Comparison of ENCODE assay signal across 1 cellular context in the genomic region with DNA sequence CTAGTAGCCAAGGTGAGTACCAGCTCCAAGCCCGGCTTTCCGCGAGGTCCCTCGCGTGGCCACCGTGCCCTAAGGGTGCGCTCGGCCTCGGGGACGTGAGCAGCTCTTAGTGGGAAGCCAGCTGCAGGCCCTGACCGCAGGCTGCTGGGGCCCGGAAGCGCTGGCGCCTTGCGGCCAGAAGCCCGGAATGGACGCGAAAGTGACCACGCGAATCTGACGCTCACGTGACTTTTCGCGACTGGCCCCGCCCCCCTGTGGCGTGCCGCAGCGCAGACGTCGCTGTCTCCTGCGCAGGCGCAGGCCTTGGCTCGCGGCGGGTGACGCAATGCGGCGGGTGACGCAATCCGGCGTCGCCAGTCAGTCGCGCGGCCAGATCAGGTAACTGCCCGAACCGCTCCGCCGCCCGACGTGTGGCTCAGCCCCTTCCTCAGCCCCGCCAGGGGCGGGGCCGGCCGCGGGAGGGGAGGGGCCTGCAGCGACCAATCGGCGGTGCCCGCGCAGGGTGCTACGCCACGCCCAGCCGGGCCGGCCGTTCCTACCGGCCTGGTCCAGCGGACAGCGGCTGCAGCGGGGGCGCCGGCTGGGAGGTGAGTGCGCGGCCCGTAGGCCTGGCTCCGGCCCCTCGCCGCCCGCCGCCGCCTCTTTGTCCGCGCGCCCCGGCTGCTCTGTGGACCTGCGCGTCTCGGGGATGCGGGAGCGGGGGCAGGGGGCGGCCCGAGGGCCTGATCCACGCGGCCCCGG.
TF ChIP-seq lines count a peak whose summit lies in the region.

A gene (plus strand): TSS at position 532 of the 741 bp plus-strand sequence. CDS start 2,202 bp downstream, outside the sequence.

TF ChIP-seq in A549, 52 proteins besides CTCF, POLR2A, EP300 and RAD21 (continued from another document):
- TF ChIP-seq, protein P1, sequence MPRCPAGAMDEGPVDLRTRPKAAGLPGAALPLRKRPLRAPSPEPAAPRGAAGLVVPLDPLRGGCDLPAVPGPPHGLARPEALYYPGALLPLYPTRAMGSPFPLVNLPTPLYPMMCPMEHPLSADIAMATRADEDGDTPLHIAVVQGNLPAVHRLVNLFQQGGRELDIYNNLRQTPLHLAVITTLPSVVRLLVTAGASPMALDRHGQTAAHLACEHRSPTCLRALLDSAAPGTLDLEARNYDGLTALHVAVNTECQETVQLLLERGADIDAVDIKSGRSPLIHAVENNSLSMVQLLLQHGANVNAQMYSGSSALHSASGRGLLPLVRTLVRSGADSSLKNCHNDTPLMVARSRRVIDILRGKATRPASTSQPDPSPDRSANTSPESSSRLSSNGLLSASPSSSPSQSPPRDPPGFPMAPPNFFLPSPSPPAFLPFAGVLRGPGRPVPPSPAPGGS (IDR thresholded peaks at IDR 0.05) = peak; percentile 94
- TF ChIP-seq, protein P2, sequence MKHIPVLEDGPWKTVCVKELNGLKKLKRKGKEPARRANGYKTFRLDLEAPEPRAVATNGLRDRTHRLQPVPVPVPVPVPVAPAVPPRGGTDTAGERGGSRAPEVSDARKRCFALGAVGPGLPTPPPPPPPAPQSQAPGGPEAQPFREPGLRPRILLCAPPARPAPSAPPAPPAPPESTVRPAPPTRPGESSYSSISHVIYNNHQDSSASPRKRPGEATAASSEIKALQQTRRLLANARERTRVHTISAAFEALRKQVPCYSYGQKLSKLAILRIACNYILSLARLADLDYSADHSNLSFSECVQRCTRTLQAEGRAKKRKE (CRISPR knock-in tag; IDR thresholded peaks at IDR 0.05; ENCODE audit: low read depth) = peak; percentile 85
- TF ChIP-seq, protein P3, sequence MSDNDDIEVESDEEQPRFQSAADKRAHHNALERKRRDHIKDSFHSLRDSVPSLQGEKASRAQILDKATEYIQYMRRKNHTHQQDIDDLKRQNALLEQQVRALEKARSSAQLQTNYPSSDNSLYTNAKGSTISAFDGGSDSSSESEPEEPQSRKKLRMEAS (IDR thresholded peaks at IDR 0.05) = peak; percentile 97
- TF ChIP-seq CBX2 (IDR thresholded peaks at IDR 0.05; ENCODE audit: borderline replicate concordance, low read depth) = no peak
- TF ChIP-seq, protein P4, sequence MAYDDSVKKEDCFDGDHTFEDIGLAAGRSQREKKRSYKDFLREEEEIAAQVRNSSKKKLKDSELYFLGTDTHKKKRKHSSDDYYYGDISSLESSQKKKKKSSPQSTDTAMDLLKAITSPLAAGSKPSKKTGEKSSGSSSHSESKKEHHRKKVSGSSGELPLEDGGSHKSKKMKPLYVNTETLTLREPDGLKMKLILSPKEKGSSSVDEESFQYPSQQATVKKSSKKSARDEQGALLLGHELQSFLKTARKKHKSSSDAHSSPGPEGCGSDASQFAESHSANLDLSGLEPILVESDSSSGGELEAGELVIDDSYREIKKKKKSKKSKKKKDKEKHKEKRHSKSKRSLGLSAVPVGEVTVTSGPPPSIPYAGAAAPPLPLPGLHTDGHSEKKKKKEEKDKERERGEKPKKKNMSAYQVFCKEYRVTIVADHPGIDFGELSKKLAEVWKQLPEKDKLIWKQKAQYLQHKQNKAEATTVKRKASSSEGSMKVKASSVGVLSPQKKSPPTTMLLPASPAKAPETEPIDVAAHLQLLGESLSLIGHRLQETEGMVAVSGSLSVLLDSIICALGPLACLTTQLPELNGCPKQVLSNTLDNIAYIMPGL (CRISPR knock-in tag; IDR thresholded peaks at IDR 0.05; ENCODE audit: borderline replicate concordance) = peak; percentile 44; the same call in 1 of the 2 replicates
- TF ChIP-seq BHLHE40 (IDR thresholded peaks at IDR 0.05; ENCODE audit: low read depth, low read length) = peak; percentile 94
- TF ChIP-seq CHD2 (IDR thresholded peaks at IDR 0.05; ENCODE audit: low read length, partially characterized antibody) = no peak
- no peak for TF ChIP-seq HOXA7 (CRISPR knock-in tag; IDR thresholded peaks at IDR 0.05)
- TF ChIP-seq, protein P5, sequence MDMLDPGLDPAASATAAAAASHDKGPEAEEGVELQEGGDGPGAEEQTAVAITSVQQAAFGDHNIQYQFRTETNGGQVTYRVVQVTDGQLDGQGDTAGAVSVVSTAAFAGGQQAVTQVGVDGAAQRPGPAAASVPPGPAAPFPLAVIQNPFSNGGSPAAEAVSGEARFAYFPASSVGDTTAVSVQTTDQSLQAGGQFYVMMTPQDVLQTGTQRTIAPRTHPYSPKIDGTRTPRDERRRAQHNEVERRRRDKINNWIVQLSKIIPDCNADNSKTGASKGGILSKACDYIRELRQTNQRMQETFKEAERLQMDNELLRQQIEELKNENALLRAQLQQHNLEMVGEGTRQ (IDR thresholded peaks at IDR 0.05) = peak; percentile 98
- TF ChIP-seq PHF8 (IDR thresholded peaks at IDR 0.05; ENCODE audit: borderline replicate concordance, low read depth) = peak; percentile 97
- TF ChIP-seq FOSL2 (IDR thresholded peaks at IDR 0.05) = no peak
- TF ChIP-seq FOSL2 (CRISPR knock-in tag; IDR thresholded peaks at IDR 0.05) = peak; percentile 96
- peak; percentile 90; the same call in 1 of the 2 replicates for TF ChIP-seq TFCP2L1 (CRISPR knock-in tag; IDR thresholded peaks at IDR 0.05)
- TF ChIP-seq HDAC2 (IDR thresholded peaks at IDR 0.05) = 0 out of 2 replicates have a peak, but pooled peaks have one; percentile 20
- peak; percentile 100 for TF ChIP-seq CEBPB (IDR thresholded peaks at IDR 0.05)
